In the genomic region with DNA sequence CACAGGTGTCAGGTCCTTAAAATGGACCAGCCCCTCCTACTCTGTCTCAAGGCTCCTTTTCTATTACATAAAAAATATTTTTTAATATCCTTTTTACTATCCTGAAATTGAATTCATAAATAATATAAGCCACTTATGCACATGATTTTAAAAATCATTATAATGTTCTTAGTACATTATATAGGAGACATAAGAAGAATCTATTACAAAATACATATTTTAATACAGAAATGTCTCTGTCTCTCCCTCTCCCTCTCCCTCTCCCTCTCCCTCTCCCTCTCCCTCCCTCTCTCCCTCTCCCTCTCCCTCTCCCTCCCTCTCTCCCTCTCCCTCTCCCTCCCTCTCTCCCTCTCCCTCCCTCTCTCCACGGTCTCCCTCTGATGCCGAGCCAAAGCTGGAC, we compare ENCODE assay signal across 41 cellular contexts. TPM values are rescaled to one million over a fixed set of nuclear protein-coding genes. Genes with fewer than 3 reads are reported as not detected.
"Had no signal": no experiment of that assay in that cellular context is flagged by ENCODE, and none has a peak within 500 bp of the region (broad histone marks: within the 10 kb centered on the region; RNA-seq: fewer than 3 reads in every experiment).

No MANE protein-coding gene starts in this region.

- H3K4me3 Mint-ChIP-seq: activated CD4-positive, alpha-beta memory T cell treated with anti-CD3 and anti-CD28 coated beads, Interleukin-2, amount 10 ng/mL, durations not matched to agents 7 days and 5 days; activated CD4-positive, alpha-beta T cell treated with anti-CD3 and anti-CD28 coated beads for 36 hours; activated CD4-positive, alpha-beta T cell treated with anti-CD3 and anti-CD28 coated beads, Interleukin-2, amount 10 ng/mL, durations not matched to agents 7 days and 5 days; activated CD8-positive, alpha-beta memory T cell treated with anti-CD3 and anti-CD28 coated beads, Interleukin-2, amount 10 ng/mL, durations not matched to agents 7 days and 5 days; activated CD8-positive, alpha-beta T cell treated with anti-CD3 and anti-CD28 coated beads, Interleukin-2, amount 10 ng/mL, durations not matched to agents 7 days and 5 days; activated naive CD4-positive, alpha-beta T cell treated with anti-CD3 and anti-CD28 coated beads, Interleukin-2, amount 10 ng/mL, durations not matched to agents 7 days and 5 days; activated naive CD4-positive, alpha-beta T cell treated with anti-CD3 and anti-CD28 coated beads, Interleukin-2, amount 50 U/mL, for 24 hours; activated naive CD8-positive, alpha-beta T cell; activated naive CD8-positive, alpha-beta T cell treated with anti-CD3 and anti-CD28 coated beads, Interleukin-2, amount 10 ng/mL, durations not matched to agents 7 days and 5 days; activated naive CD8-positive, alpha-beta T cell treated with anti-CD3 and anti-CD28 coated beads, Interleukin-2, amount 50 U/mL, for 24 hours; activated T-cell treated with anti-CD3 and anti-CD28 coated beads, Interleukin-2, amount 50 U/mL, for 24 hours; brain; central memory CD8-positive, alpha-beta T cell; T-helper 1 cell treated with Interleukin-12 subunit alpha and Interleukin-12 subunit beta and Interleukin-4 antibody, amounts not matched to agents 30 μg/mL and 1 μg/mL, for 36 hours; T-helper 2 cell treated with Interferon-gamma antibody and Interleukin-4, amounts not matched to agents 5 μg/mL and 100 μg/mL, for 36 hours; WTC11 had no signal

- H3K27me3 ChIP-seq: ascending aorta, cardiac muscle cell had no signal

- H3K27ac ChIP-seq: ascending aorta, cardiac muscle cell, VCaP had no signal

- H3K4me3 ChIP-seq: ascending aorta, cardiac muscle cell had no signal

- FAIRE-seq: bronchial epithelial cell, TTC549 had no signal

- ATAC-seq: activated CD4-positive, alpha-beta T cell treated with anti-CD3 and anti-CD28 coated beads for 36 hours; activated CD4-positive, CD25-positive, alpha-beta regulatory T cell treated with anti-CD3 and anti-CD28 coated beads, Interleukin-2, amount 50 U/mL, for 24 hours; activated CD8-positive, alpha-beta memory T cell treated with anti-CD3 and anti-CD28 coated beads, Interleukin-2, amount 10 ng/mL, durations not matched to agents 7 days and 5 days; activated CD8-positive, alpha-beta T cell treated with anti-CD3 and anti-CD28 coated beads, Interleukin-2, amount 10 ng/mL, durations not matched to agents 7 days and 5 days; activated naive CD8-positive, alpha-beta T cell treated with anti-CD3 and anti-CD28 coated beads, Interleukin-2, amount 50 U/mL, for 24 hours; WTC11 had no signal

- H3K4me1 Mint-ChIP-seq: activated CD4-positive, alpha-beta memory T cell treated with anti-CD3 and anti-CD28 coated beads, Interleukin-2, amount 10 ng/mL, durations not matched to agents 7 days and 5 days; activated CD4-positive, alpha-beta T cell treated with anti-CD3 and anti-CD28 coated beads for 36 hours; activated CD4-positive, alpha-beta T cell treated with anti-CD3 and anti-CD28 coated beads, Interleukin-2, amount 10 ng/mL, durations not matched to agents 7 days and 5 days; activated CD8-positive, alpha-beta memory T cell treated with anti-CD3 and anti-CD28 coated beads, Interleukin-2, amount 10 ng/mL, durations not matched to agents 7 days and 5 days; activated naive CD4-positive, alpha-beta T cell treated with anti-CD3 and anti-CD28 coated beads, Interleukin-2, amount 10 ng/mL, durations not matched to agents 7 days and 5 days; activated naive CD4-positive, alpha-beta T cell treated with anti-CD3 and anti-CD28 coated beads, Interleukin-2, amount 50 U/mL, for 24 hours; activated naive CD8-positive, alpha-beta T cell treated with anti-CD3 and anti-CD28 coated beads, Interleukin-2, amount 10 ng/mL, durations not matched to agents 7 days and 5 days; activated naive CD8-positive, alpha-beta T cell treated with anti-CD3 and anti-CD28 coated beads, Interleukin-2, amount 50 U/mL, for 24 hours; central memory CD8-positive, alpha-beta T cell had no signal

- H3K9me3 ChIP-seq: ascending aorta had no signal

- H3K9me3 Mint-ChIP-seq: activated CD4-positive, alpha-beta memory T cell treated with anti-CD3 and anti-CD28 coated beads, Interleukin-2, amount 10 ng/mL, durations not matched to agents 7 days and 5 days; activated CD4-positive, alpha-beta T cell treated with anti-CD3 and anti-CD28 coated beads, Interleukin-2, amount 10 ng/mL, durations not matched to agents 7 days and 5 days; activated naive CD4-positive, alpha-beta T cell treated with anti-CD3 and anti-CD28 coated beads, Interleukin-2, amount 10 ng/mL, durations not matched to agents 7 days and 5 days; activated naive CD4-positive, alpha-beta T cell treated with anti-CD3 and anti-CD28 coated beads, Interleukin-2, amount 50 U/mL, for 24 hours; activated naive CD8-positive, alpha-beta T cell treated with anti-CD3 and anti-CD28 coated beads, Interleukin-2, amount 10 ng/mL, durations not matched to agents 7 days and 5 days; activated naive CD8-positive, alpha-beta T cell treated with anti-CD3 and anti-CD28 coated beads, Interleukin-2, amount 50 U/mL, for 24 hours; activated T-cell treated with anti-CD3 and anti-CD28 coated beads, Interleukin-2, amount 50 U/mL, for 24 hours; activated T-helper 2 cell treated with anti-CD3 and anti-CD28 coated beads, Interferon-gamma antibody, Interleukin-2, Interleukin-4, amounts not matched to agents 10 μg/mL and 5 μg/mL and 100 μg/mL, durations not matched to agents 14 hours and 24 hours and 36 hours; central memory CD8-positive, alpha-beta T cell; T-helper 1 cell treated with Interleukin-12 subunit alpha and Interleukin-12 subunit beta and Interleukin-4 antibody, amounts not matched to agents 30 μg/mL and 1 μg/mL, for 36 hours; T-helper 2 cell treated with Interferon-gamma antibody and Interleukin-4, amounts not matched to agents 5 μg/mL and 100 μg/mL, for 36 hours; WTC11 had no signal

- H3K27me3 Mint-ChIP-seq: activated CD4-positive, alpha-beta memory T cell treated with anti-CD3 and anti-CD28 coated beads, Interleukin-2, amount 10 ng/mL, durations not matched to agents 7 days and 5 days; activated naive CD4-positive, alpha-beta T cell treated with anti-CD3 and anti-CD28 coated beads, Interleukin-2, amount 50 U/mL, for 24 hours; activated naive CD8-positive, alpha-beta T cell treated with anti-CD3 and anti-CD28 coated beads, Interleukin-2, amount 50 U/mL, for 24 hours; central memory CD8-positive, alpha-beta T cell had no signal

- DNase-seq: activated CD4-positive, alpha-beta memory T cell treated with anti-CD3 and anti-CD28 coated beads, Interleukin-2, amount 10 ng/mL, durations not matched to agents 7 days and 5 days; activated CD4-positive, alpha-beta T cell treated with anti-CD3 and anti-CD28 coated beads for 1 hour; activated CD4-positive, alpha-beta T cell treated with anti-CD3 and anti-CD28 coated beads for 36 hours; activated CD4-positive, alpha-beta T cell treated with anti-CD3 and anti-CD28 coated beads for 48 hours; activated CD4-positive, alpha-beta T cell treated with anti-CD3 and anti-CD28 coated beads, Interleukin-2, amount 10 ng/mL, durations not matched to agents 7 days and 5 days; activated CD4-positive, alpha-beta T cell treated with anti-CD3 and anti-CD28 coated beads, Interleukin-2, amount 50 U/mL, for 48 hours; activated CD4-positive, CD25-positive, alpha-beta regulatory T cell; activated CD8-positive, alpha-beta memory T cell treated with anti-CD3 and anti-CD28 coated beads for 24 hours; activated CD8-positive, alpha-beta memory T cell treated with anti-CD3 and anti-CD28 coated beads, Interleukin-2, amount 10 ng/mL, durations not matched to agents 7 days and 5 days; activated CD8-positive, alpha-beta memory T cell treated with anti-CD3 and anti-CD28 coated beads, Interleukin-2, amount 50 U/mL, for 48 hours; activated CD8-positive, alpha-beta T cell treated with anti-CD3 and anti-CD28 coated beads, Interleukin-2, amount 10 ng/mL, durations not matched to agents 7 days and 5 days; activated effector memory CD4-positive, alpha-beta T cell treated with Interleukin-2 at 50 U/mL for 16 hours; activated gamma-delta T cell; activated naive CD4-positive, alpha-beta T cell treated with anti-CD3 and anti-CD28 coated beads, Interleukin-2, amount 10 ng/mL, durations not matched to agents 7 days and 5 days; activated naive CD4-positive, alpha-beta T cell treated with Interleukin-2 at 50 U/mL for 16 hours; activated naive CD8-positive, alpha-beta T cell treated with anti-CD3 and anti-CD28 coated beads, Interleukin-2, amount 10 ng/mL, durations not matched to agents 7 days and 5 days; activated naive CD8-positive, alpha-beta T cell treated with anti-CD3 and anti-CD28 coated beads, Interleukin-2, amount 50 U/mL, for 24 hours; activated T-cell treated with anti-CD3 and anti-CD28 coated beads, Interleukin-2, amount 50 U/mL, for 24 hours; activated T-cell treated with anti-CD3 and anti-CD28 coated beads, Interleukin-2, amount 50 U/mL, for 48 hours; amygdala; anterior cingulate cortex; caudate nucleus; cerebellar nuclear complex; T-helper 2 cell; T-helper 9 cell had no signal

- H3K27ac Mint-ChIP-seq: activated CD4-positive, alpha-beta memory T cell treated with anti-CD3 and anti-CD28 coated beads, Interleukin-2, amount 10 ng/mL, durations not matched to agents 7 days and 5 days; activated CD4-positive, alpha-beta T cell treated with anti-CD3 and anti-CD28 coated beads for 36 hours; activated CD4-positive, alpha-beta T cell treated with anti-CD3 and anti-CD28 coated beads, Interleukin-2, amount 10 ng/mL, durations not matched to agents 7 days and 5 days; activated CD8-positive, alpha-beta memory T cell treated with anti-CD3 and anti-CD28 coated beads, Interleukin-2, amount 10 ng/mL, durations not matched to agents 7 days and 5 days; activated CD8-positive, alpha-beta T cell treated with anti-CD3 and anti-CD28 coated beads, Interleukin-2, amount 10 ng/mL, durations not matched to agents 7 days and 5 days; activated naive CD4-positive, alpha-beta T cell treated with anti-CD3 and anti-CD28 coated beads, Interleukin-2, amount 10 ng/mL, durations not matched to agents 7 days and 5 days; activated naive CD4-positive, alpha-beta T cell treated with anti-CD3 and anti-CD28 coated beads, Interleukin-2, amount 50 U/mL, for 24 hours; activated naive CD8-positive, alpha-beta T cell; activated naive CD8-positive, alpha-beta T cell treated with anti-CD3 and anti-CD28 coated beads, Interleukin-2, amount 10 ng/mL, durations not matched to agents 7 days and 5 days; activated naive CD8-positive, alpha-beta T cell treated with anti-CD3 and anti-CD28 coated beads, Interleukin-2, amount 50 U/mL, for 24 hours; activated T-cell treated with anti-CD3 and anti-CD28 coated beads, Interleukin-2, amount 50 U/mL, for 24 hours; activated T-helper 2 cell treated with anti-CD3 and anti-CD28 coated beads, Interferon-gamma antibody, Interleukin-2, Interleukin-4, amounts not matched to agents 10 μg/mL and 5 μg/mL and 100 μg/mL, durations not matched to agents 14 hours and 24 hours and 36 hours; brain; T-helper 1 cell treated with Interleukin-12 subunit alpha and Interleukin-12 subunit beta and Interleukin-4 antibody, amounts not matched to agents 30 μg/mL and 1 μg/mL, for 36 hours; T-helper 2 cell treated with Interferon-gamma antibody and Interleukin-4, amounts not matched to agents 5 μg/mL and 100 μg/mL, for 36 hours; WTC11 had no signal

- H3K36me3 Mint-ChIP-seq: activated CD8-positive, alpha-beta memory T cell treated with anti-CD3 and anti-CD28 coated beads, Interleukin-2, amount 10 ng/mL, durations not matched to agents 7 days and 5 days; activated naive CD4-positive, alpha-beta T cell treated with anti-CD3 and anti-CD28 coated beads, Interleukin-2, amount 10 ng/mL, durations not matched to agents 7 days and 5 days; activated naive CD4-positive, alpha-beta T cell treated with anti-CD3 and anti-CD28 coated beads, Interleukin-2, amount 50 U/mL, for 24 hours; activated naive CD8-positive, alpha-beta T cell; activated naive CD8-positive, alpha-beta T cell treated with anti-CD3 and anti-CD28 coated beads, Interleukin-2, amount 10 ng/mL, durations not matched to agents 7 days and 5 days; brain; WTC11 had no signal

- H3K36me3 ChIP-seq: ascending aorta, cardiac muscle cell had no signal

- H3K4me1 ChIP-seq: ascending aorta had no signal

RNA-seq across cellular contexts. Expression of a gene that starts 52.0 kb away (rescaled TPM):
- total RNA-seq: activated CD4-positive, alpha-beta memory T cell treated with anti-CD3 and anti-CD28 coated beads, Interleukin-2, amount 10 ng/mL, durations not matched to agents 7 days and 5 days; activated CD4-positive, alpha-beta T cell treated with anti-CD3 and anti-CD28 coated beads for 36 hours; activated CD4-positive, alpha-beta T cell treated with anti-CD3 and anti-CD28 coated beads, Interleukin-2, amount 10 ng/mL, durations not matched to agents 7 days and 5 days; activated CD8-positive, alpha-beta memory T cell treated with anti-CD3 and anti-CD28 coated beads, Interleukin-2, amount 10 ng/mL, durations not matched to agents 7 days and 5 days; activated CD8-positive, alpha-beta T cell treated with anti-CD3 and anti-CD28 coated beads, Interleukin-2, amount 10 ng/mL, durations not matched to agents 7 days and 5 days; activated naive CD8-positive, alpha-beta T cell treated with anti-CD3 and anti-CD28 coated beads, Interleukin-2, amount 10 ng/mL, durations not matched to agents 7 days and 5 days; activated T-helper 2 cell treated with anti-CD3 and anti-CD28 coated beads, Interferon-gamma antibody, Interleukin-2, Interleukin-4, amounts not matched to agents 10 μg/mL and 5 μg/mL and 100 μg/mL, durations not matched to agents 14 hours and 24 hours and 36 hours; ascending aorta; bronchial epithelial cell; cardiac muscle cell; chondrocyte; WTC11 had no signal
- polyA plus RNA-seq: adipose tissue, cardiac muscle cell had no signal
